Comparison of ENCODE assay signal across 29 cellular contexts in the genomic region with DNA sequence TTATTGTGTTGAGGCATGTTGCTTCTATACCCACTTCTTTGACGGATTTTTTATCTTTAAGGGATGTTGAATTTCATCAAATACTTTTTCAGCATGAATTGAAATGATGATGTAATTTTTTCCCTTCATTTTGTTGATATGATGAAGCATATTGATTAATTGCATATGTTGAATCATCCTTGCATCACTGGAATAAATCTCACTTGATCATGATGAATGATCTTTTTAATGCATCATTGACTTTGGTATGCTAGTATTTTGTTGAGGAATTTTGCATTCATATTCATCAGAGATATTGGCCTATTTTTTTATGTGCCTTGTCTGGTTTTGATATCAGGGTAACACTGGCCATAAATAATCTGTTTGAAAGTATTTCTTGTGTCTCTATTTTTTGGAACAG.
"Had no signal": no experiment of that assay in that cellular context is flagged by ENCODE, and none has a peak within 500 bp of the region (broad histone marks: within the 10 kb centered on the region; RNA-seq: fewer than 3 reads in every experiment).

No MANE protein-coding gene starts in this region.

- H3K36me3 Mint-ChIP-seq: stimulated activated effector memory CD8-positive, alpha-beta T cell treated with anti-CD3 and anti-CD28 coated beads, Interleukin-12 subunit alpha, Interleukin-12 subunit beta, amount 100 ng/mL, for 72 hours; stimulated activated memory B cell treated with anti-CD40 and anti-IgM and Interleukin-4, amounts not matched to agents 10 μg/mL and 1 μg/mL and 100 μg/mL, for 72 hours; stimulated activated naive B cell treated with anti-CD40 and anti-IgM and Interleukin-4, amounts not matched to agents 10 μg/mL and 1 μg/mL and 100 μg/mL, for 72 hours; type B pancreatic cell had no signal

- H3K4me3 ChIP-seq: stomach, suprapubic skin, testis, thoracic aorta, thyroid gland, tibial artery, tibial nerve, transverse colon, upper lobe of left lung, upper lobe of right lung, uterus, vagina had no signal

- H3K4me1 Mint-ChIP-seq: stimulated activated effector memory CD8-positive, alpha-beta T cell treated with anti-CD3 and anti-CD28 coated beads, Interleukin-12 subunit alpha, Interleukin-12 subunit beta, amount 100 ng/mL, for 72 hours; stimulated activated memory B cell treated with anti-CD40 and anti-IgM and Interleukin-4, amounts not matched to agents 10 μg/mL and 1 μg/mL and 100 μg/mL, for 72 hours; stimulated activated naive CD8-positive, alpha-beta T cell treated with anti-CD3 and anti-CD28 coated beads, Interleukin-15, amount 100 ng/mL, for 72 hours had no signal

- H3K4me3 Mint-ChIP-seq: stimulated activated effector memory CD8-positive, alpha-beta T cell treated with anti-CD3 and anti-CD28 coated beads, Interleukin-12 subunit alpha, Interleukin-12 subunit beta, amount 100 ng/mL, for 72 hours; stimulated activated memory B cell treated with anti-CD40 and anti-IgM and Interleukin-4, amounts not matched to agents 10 μg/mL and 1 μg/mL and 100 μg/mL, for 72 hours; stimulated activated naive B cell treated with anti-CD40 and anti-IgM and Interleukin-4, amounts not matched to agents 10 μg/mL and 1 μg/mL and 100 μg/mL, for 72 hours; stimulated activated naive CD8-positive, alpha-beta T cell treated with anti-CD3 and anti-CD28 coated beads, Interleukin-15, amount 100 ng/mL, for 72 hours; stimulated activated naive CD8-positive, alpha-beta T cell treated with anti-CD3 and anti-CD28 coated beads, Interleukin-15, Interleukin-2, amounts not matched to agents 100 ng/mL and 50 ng/mL, for 24 hours; type B pancreatic cell had no signal

- FAIRE-seq: urothelium cell line had no signal

- H3K9me3 Mint-ChIP-seq: type B pancreatic cell had no signal

- H3K4me1 ChIP-seq: stomach, suprapubic skin, testis, thyroid gland, tibial artery, tibial nerve, transverse colon, upper lobe of left lung, upper lobe of right lung, uterus, vagina had no signal

- DNase-seq: stimulated activated CD4-positive, alpha-beta T cell treated with anti-CD3 and anti-CD28 coated beads, Interleukin-2, amount 100 ng/mL, for 48 hours; stimulated activated CD4-positive, alpha-beta T cell treated with anti-CD3 and anti-CD28 coated beads, Interleukin-4, amount 100 ng/mL, for 1 hour; stimulated activated CD4-positive, alpha-beta T cell treated with anti-CD3 and anti-CD28 coated beads, Interleukin-4, amount 100 ng/mL, for 24 hours; stimulated activated CD4-positive, alpha-beta T cell treated with anti-CD3 and anti-CD28 coated beads, Interleukin-4, amount 100 ng/mL, for 4 hours; stimulated activated CD8-positive, alpha-beta memory T cell treated with anti-CD3 and anti-CD28 coated beads, Interleukin-4, amount 100 ng/mL, for 48 hours; stimulated activated naive B cell treated with anti-CD40 and anti-IgM and Interleukin-4, amounts not matched to agents 10 μg/mL and 1 μg/mL and 100 μg/mL, for 72 hours; stimulated activated naive CD4-positive, alpha-beta T cell; stimulated activated naive CD4-positive, alpha-beta T cell treated with Interleukin-2 at 50 U/mL for 16 hours; stimulated activated naive CD8-positive, alpha-beta T cell treated with anti-CD3 and anti-CD28 coated beads, Interleukin-15, amount 100 ng/mL, for 72 hours; stimulated activated naive CD8-positive, alpha-beta T cell treated with anti-CD3 and anti-CD28 coated beads, Interleukin-15, Interleukin-2, amounts not matched to agents 100 U/mL and 50 U/mL, for 24 hours; stomach; substantia nigra; testis; thyroid gland; tibial artery; transverse colon; trophoblast cell; upper lobe of left lung; upper lobe of right lung; uterus had no signal

- ATAC-seq: stimulated activated effector memory CD8-positive, alpha-beta T cell treated with anti-CD3 and anti-CD28 coated beads, Interleukin-12 subunit alpha, Interleukin-12 subunit beta, amount 100 ng/mL, for 72 hours; stimulated activated memory B cell treated with anti-CD40 and anti-IgM and Interleukin-4, amounts not matched to agents 10 μg/mL and 1 μg/mL and 100 μg/mL, for 72 hours; stimulated activated naive B cell treated with anti-CD40 and anti-IgM and Interleukin-4, amounts not matched to agents 10 μg/mL and 1 μg/mL and 100 μg/mL, for 72 hours; stimulated activated naive CD8-positive, alpha-beta T cell treated with anti-CD3 and anti-CD28 coated beads, Interleukin-15, amount 100 ng/mL, for 72 hours; stimulated activated naive CD8-positive, alpha-beta T cell treated with anti-CD3 and anti-CD28 coated beads, Interleukin-15, Interleukin-2, amounts not matched to agents 100 U/mL and 50 U/mL, for 24 hours; upper lobe of right lung had no signal

- H3K27ac ChIP-seq: stomach, suprapubic skin, testis, thoracic aorta, thyroid gland, tibial artery, tibial nerve, transverse colon, upper lobe of left lung, upper lobe of right lung, uterus, vagina had no signal

- H3K27ac Mint-ChIP-seq: stimulated activated effector memory CD8-positive, alpha-beta T cell treated with anti-CD3 and anti-CD28 coated beads, Interleukin-12 subunit alpha, Interleukin-12 subunit beta, amount 100 ng/mL, for 72 hours; stimulated activated memory B cell treated with anti-CD40 and anti-IgM and Interleukin-4, amounts not matched to agents 10 μg/mL and 1 μg/mL and 100 μg/mL, for 72 hours; stimulated activated naive B cell treated with anti-CD40 and anti-IgM and Interleukin-4, amounts not matched to agents 10 μg/mL and 1 μg/mL and 100 μg/mL, for 72 hours; stimulated activated naive CD8-positive, alpha-beta T cell treated with anti-CD3 and anti-CD28 coated beads, Interleukin-15, Interleukin-2, amounts not matched to agents 100 ng/mL and 50 ng/mL, for 24 hours; type B pancreatic cell had no signal

- H3K27me3 ChIP-seq: stomach, suprapubic skin, testis, thyroid gland, tibial artery, tibial nerve, transverse colon, upper lobe of left lung, upper lobe of right lung, uterus, vagina had no signal

- H3K36me3 ChIP-seq: stomach, suprapubic skin, thoracic aorta, thyroid gland, tibial artery, tibial nerve, transverse colon, upper lobe of left lung, upper lobe of right lung, uterus, vagina had no signal

- H3K9me3 ChIP-seq: suprapubic skin, testis, thoracic aorta, thyroid gland, upper lobe of left lung, upper lobe of right lung, uterus, vagina had no signal

- H3K27me3 Mint-ChIP-seq: stimulated activated memory B cell treated with anti-CD40 and anti-IgM and Interleukin-4, amounts not matched to agents 10 μg/mL and 1 μg/mL and 100 μg/mL, for 72 hours; stimulated activated naive B cell treated with anti-CD40 and anti-IgM and Interleukin-4, amounts not matched to agents 10 μg/mL and 1 μg/mL and 100 μg/mL, for 72 hours; stimulated activated naive CD8-positive, alpha-beta T cell treated with anti-CD3 and anti-CD28 coated beads, Interleukin-15, amount 100 ng/mL, for 72 hours; stimulated activated naive CD8-positive, alpha-beta T cell treated with anti-CD3 and anti-CD28 coated beads, Interleukin-15, Interleukin-2, amounts not matched to agents 100 ng/mL and 50 ng/mL, for 24 hours; type B pancreatic cell had no signal
